Comparison of ENCODE assay signal across 1 cellular context in genomic region chr20:49846206-49846807, GRCh38.
TF ChIP-seq lines count a peak whose summit lies in the region.

No MANE protein-coding gene starts in this region.

TF ChIP-seq in HCT116, 20 proteins besides CTCF, POLR2A, EP300 and RAD21 (continued from another document):
- TF ChIP-seq REST (IDR thresholded peaks at IDR 0.05; ENCODE audit: low read depth) (no peak), SIN3A (IDR thresholded peaks at IDR 0.05; ENCODE audit: low read depth) (no peak), FOSL1 (IDR thresholded peaks at IDR 0.05; ENCODE audit: low read depth) (no peak), ATF3 (IDR thresholded peaks at IDR 0.05) (no peak), SP1 (IDR thresholded peaks at IDR 0.05; ENCODE audit: low read depth) (no peak)
